ENCODE assay signal across 21 cellular contexts in the genomic region with DNA sequence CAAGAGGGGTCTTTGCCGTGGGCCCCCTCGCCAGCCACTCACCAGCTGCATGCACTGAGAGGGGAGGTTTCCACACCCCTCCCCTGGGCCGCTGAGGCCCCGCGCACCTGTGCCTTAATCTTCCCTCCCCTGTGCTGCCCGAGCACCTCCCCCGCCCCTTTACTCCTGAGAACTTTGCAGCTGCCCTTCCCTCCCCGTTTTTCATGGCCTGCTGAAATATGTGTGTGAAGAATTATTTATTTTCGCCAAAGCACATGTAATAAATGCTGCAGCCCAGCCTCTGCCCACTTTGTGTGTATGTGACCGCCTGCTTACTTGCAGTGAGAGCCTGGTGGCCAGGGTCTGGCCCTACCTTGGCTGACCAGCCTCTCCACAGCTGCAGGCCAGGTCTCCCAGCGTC. TPM values are rescaled to one million over a fixed set of nuclear protein-coding genes. Genes with fewer than 3 reads are reported as not detected.
DNase-seq lines count a peak whose midpoint lies in the region; ATAC-seq and TF ChIP-seq lines count a peak whose summit lies in the region.
"Had no signal": no experiment of that assay in that cellular context is flagged by ENCODE, and none has a peak within 500 bp of the region (broad histone marks: within the 10 kb centered on the region; RNA-seq: fewer than 3 reads in every experiment).

No MANE protein-coding gene starts in this region.

- H3K27ac ChIP-seq in C4-2B, result peak overlapping the region; percentile 98
- H3K27ac ChIP-seq: ascending aorta, SJSA1, thyroid gland had no signal

- peaks cover 0 to 22% of the 10 kb centered on the region in 2 donors for H3K27me3 Mint-ChIP-seq in natural killer cell (ENCODE audit: low read depth in 2 of 2)

- no peak overlapping the region for H3K27ac Mint-ChIP-seq in natural killer cell
- H3K27ac Mint-ChIP-seq: activated CD4-positive, alpha-beta memory T cell treated with anti-CD3 and anti-CD28 coated beads for 36 hours; stimulated activated memory B cell treated with anti-CD40 and anti-IgM and Interleukin-4, amounts not matched to agents 10 μg/mL and 1 μg/mL and 100 μg/mL, for 72 hours; WTC11 had no signal

- no peaks in the 10 kb centered on the region for H3K36me3 Mint-ChIP-seq in natural killer cell
- H3K36me3 Mint-ChIP-seq: WTC11 had no signal

- H3K4me1 Mint-ChIP-seq in natural killer cell, result peaks cover 0 to 41% of the 10 kb centered on the region in 2 donors

- DNase-seq in DMS53 treated with DMSO at 0.1 percent for 48 hours (lab: John Stamatoyannopoulos, UW; ENCODE audit: unreplicated experiment) (peak; percentile 56), myocyte (ENCODE audit: low read depth) (peak; percentile 60), DMS153 (lab: John Stamatoyannopoulos, UW) (no peak), natural killer cell (no peak)
- DNase-seq in activated effector memory CD4-positive, alpha-beta T cell treated with Interleukin-2 at 50 U/mL for 16 hours, result no peak
- DNase-seq: activated CD4-positive, alpha-beta memory T cell treated with anti-CD3 and anti-CD28 coated beads for 36 hours; activated naive CD4-positive, alpha-beta T cell treated with Interleukin-2 at 50 U/mL for 16 hours; activated T-cell treated with anti-CD3 and anti-CD28 coated beads, Interleukin-2, amount 50 U/mL, for 1 hour; AML-193; effector memory CD8-positive, alpha-beta T cell; GDM1; GOT3; thyroid gland had no signal

- TF ChIP-seq CTCF in C4-2B (conservative IDR thresholded peaks at IDR 0.05) (no peak), natural killer cell (IDR thresholded peaks at IDR 0.05) (no peak)

- intact Hi-C loops in natural killer cell (cut with micrococcal nuclease), result no loop called here

- H3K9me3 Mint-ChIP-seq in natural killer cell, result no peaks in the 10 kb centered on the region
- H3K9me3 Mint-ChIP-seq: activated CD4-positive, alpha-beta memory T cell treated with anti-CD3 and anti-CD28 coated beads for 36 hours; effector memory CD8-positive, alpha-beta T cell; stimulated activated memory B cell treated with anti-CD40 and anti-IgM and Interleukin-4, amounts not matched to agents 10 μg/mL and 1 μg/mL and 100 μg/mL, for 72 hours; WTC11 had no signal

- no peak overlapping the region for H3K4me3 Mint-ChIP-seq in natural killer cell
- H3K4me3 Mint-ChIP-seq: activated CD4-positive, alpha-beta memory T cell treated with anti-CD3 and anti-CD28 coated beads for 36 hours; stimulated activated memory B cell treated with anti-CD40 and anti-IgM and Interleukin-4, amounts not matched to agents 10 μg/mL and 1 μg/mL and 100 μg/mL, for 72 hours; WTC11 had no signal

- no peak for ATAC-seq in natural killer cell
- ATAC-seq: effector memory CD8-positive, alpha-beta T cell; GM12878; sciatic nerve; stimulated activated memory B cell treated with anti-CD40 and anti-IgM and Interleukin-4, amounts not matched to agents 10 μg/mL and 1 μg/mL and 100 μg/mL, for 72 hours; WTC11 had no signal

- TF ChIP-seq POLR2A in Raji (IDR thresholded peaks at IDR 0.05; ENCODE audit: insufficient read depth, low read depth, low read length), result 0 out of 2 replicates have a peak, but pooled peaks have one; percentile 4

RNA-seq across cellular contexts. Expression of a gene that starts 2.8 kb away (rescaled TPM):
- total RNA-seq in myocyte (16.6 and 26.5 TPM in 2 replicates), natural killer cell (10 to 100 TPM in 1 of 3 donors, 1 to 10 TPM in 2; 3.4 to 10.1 (median 3.8) TPM)
- 9.4 TPM for polyA plus RNA-seq in myocyte (2012)
- total RNA-seq: SJSA1 had no signal

RNA-seq across cellular contexts. Expression of a gene that starts 6.2 kb away (rescaled TPM):
- total RNA-seq in myocyte (84.0 and 183 TPM in 2 replicates), natural killer cell (100 to 1,000 TPM; 184 to 218 (median 201) TPM)
- polyA plus RNA-seq in myocyte (2012), result 179 TPM

RNA-seq across cellular contexts. Expression of a gene that starts 7.8 kb away (rescaled TPM):
- total RNA-seq in myocyte (900 and 1,201 TPM in 2 replicates), natural killer cell (10 to 100 TPM; 40.9 to 68.3 (median 52.9) TPM)
- 1,432 TPM for polyA plus RNA-seq in myocyte (2012)

RNA-seq across cellular contexts. Expression of a gene that starts 15.2 kb away (rescaled TPM):
- total RNA-seq in myocyte (381 and 504 TPM in 2 replicates), natural killer cell (1,000 to 10,000 TPM; 1,482 to 1,846 (median 1,534) TPM)
- polyA plus RNA-seq in myocyte (2012), result 1,554 TPM

RNA-seq across cellular contexts. Expression of a gene that starts 17.4 kb away (rescaled TPM):
- total RNA-seq in myocyte (66.0 and 91.9 TPM in 2 replicates), natural killer cell (10 to 100 TPM; 48.2 to 63.8 (median 61.2) TPM)
- 691 TPM for polyA plus RNA-seq in myocyte (2012)

Comparison
In these comparisons a context has a peak if more than half of its experiments do, and no peak if none do; other contexts are left out.
1. DNase-seq: peak in DMS53 treated with DMSO at 0.1 percent for 48 hours (single experiment) and myocyte (single experiment); none in DMS153 (single experiment), activated effector memory CD4-positive, alpha-beta T cell treated with Interleukin-2 at 50 U/mL for 16 hours (single experiment) and natural killer cell (single experiment).
2. RNA of a gene that starts 7.8 kb away (total RNA-seq): 900 to 1,201 TPM in myocyte; 40.9 to 68.3 TPM in natural killer cell; every median in the first group is over 10 times any median in the second.